14 cellular contexts compared by ENCODE assay signal in the genomic region with DNA sequence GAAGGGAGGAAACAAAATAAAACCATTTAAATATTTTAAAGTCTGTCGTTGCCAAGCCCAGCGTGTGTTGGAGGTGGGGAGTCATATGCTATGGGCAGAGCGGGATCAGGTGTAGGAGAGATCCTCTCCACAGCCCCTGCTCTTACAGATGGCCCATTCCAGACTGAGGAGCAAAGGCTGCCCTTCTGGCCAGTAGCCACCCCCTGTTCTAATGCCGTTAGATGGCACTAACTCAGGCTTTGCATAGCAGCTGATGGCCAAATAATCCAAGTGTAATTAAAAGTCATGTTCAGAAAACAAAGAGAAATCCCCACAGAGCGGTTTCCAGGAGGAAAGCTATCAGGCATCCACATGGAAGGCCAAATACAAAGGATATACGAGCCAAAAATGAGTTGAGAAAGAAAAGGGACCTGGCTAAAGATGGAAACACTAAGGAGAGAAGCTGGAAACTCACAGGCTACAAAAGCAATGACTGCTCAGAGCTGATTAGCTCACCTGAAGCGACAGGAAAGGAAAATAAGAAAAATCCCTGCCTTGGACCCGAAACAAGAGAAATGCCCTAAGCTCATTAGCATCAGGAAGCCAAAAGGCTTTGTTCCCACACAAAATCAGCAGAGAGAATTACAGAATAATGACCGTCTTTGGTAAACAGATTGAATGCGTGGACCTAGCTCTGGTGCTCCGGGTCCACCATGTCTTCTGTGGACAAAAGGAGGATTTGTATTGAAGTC.
DNase-seq lines count a peak whose midpoint lies in the region; ATAC-seq and TF ChIP-seq lines count a peak whose summit lies in the region.
"Had no signal": no experiment of that assay in that cellular context is flagged by ENCODE, and none has a peak within 500 bp of the region (broad histone marks: within the 10 kb centered on the region; RNA-seq: fewer than 3 reads in every experiment).

No MANE protein-coding gene starts in this region.

- no peaks in the 10 kb centered on the region for H3K36me3 Mint-ChIP-seq in endodermal cell (ENCODE audit: low read depth)
- H3K36me3 Mint-ChIP-seq: CD8-positive, alpha-beta memory T cell had no signal

- no peaks in the 10 kb centered on the region for H3K27me3 Mint-ChIP-seq in endodermal cell (ENCODE audit: insufficient read depth)
- H3K27me3 Mint-ChIP-seq: CD8-positive, alpha-beta memory T cell had no signal

- H3K9ac ChIP-seq in endodermal cell (ENCODE audit: extremely low read depth, low read length, poor library complexity, severe bottlenecking) = no peak overlapping the region
- H3K9ac ChIP-seq: BLaER1 had no signal

- H3K4me1 Mint-ChIP-seq in endodermal cell = peaks cover 20% of the 10 kb centered on the region
- H3K4me1 Mint-ChIP-seq: CD8-positive, alpha-beta memory T cell had no signal

- H3K4me3 ChIP-seq in endodermal cell (ENCODE audit: low read length) = no peak overlapping the region
- H3K4me3 ChIP-seq: BLaER1 had no signal

- no peaks in the 10 kb centered on the region for H3K27me3 ChIP-seq in endodermal cell (ENCODE audit: control insufficient read depth, insufficient read depth, low read length, poor library complexity, severe bottlenecking)
- H3K27me3 ChIP-seq: BLaER1 had no signal

- no peaks in the 10 kb centered on the region for H3K9me3 ChIP-seq in endodermal cell (ENCODE audit: control insufficient read depth, low read length)
- H3K9me3 ChIP-seq: BLaER1 had no signal

- in situ Hi-C loops in SK-MEL-5 (cut with HindIII; ENCODE audit: low pct_unique_long_range_greater_than_20kb, low sequenced_read_pairs) = no loop called here
- in situ Hi-C loops in KBM-7 (cut with MboI; ENCODE audit: low pct_unique_long_range_greater_than_20kb, low sequenced_read_pairs) = no loop called here

- ATAC-seq in HG03045 (IDR thresholded peaks at IDR 0.05; ENCODE audit: unreplicated experiment) = no peak

- peaks cover 2% of the 10 kb centered on the region for H3K4me1 ChIP-seq in endodermal cell (ENCODE audit: control insufficient read depth, insufficient read depth, low read length)
- H3K4me1 ChIP-seq: BLaER1 had no signal

- WGBS in endodermal cell (ENCODE audit: insufficient coverage in 1 of 2, insufficient read length in 1 of 2), 2 experiments = 88 to 91% methylated on average over 5 to 11 of the region's 11 CpGs

- no peaks in the 10 kb centered on the region for H3K9me3 Mint-ChIP-seq in endodermal cell

- no peaks in the 10 kb centered on the region for H3K36me3 ChIP-seq in endodermal cell (ENCODE audit: control insufficient read depth, insufficient read depth, low read length)
- H3K36me3 ChIP-seq: BLaER1 had no signal

- DNase-seq in NCI-H748 (lab: John Stamatoyannopoulos, UW; ENCODE audit: unreplicated experiment) = peak; percentile 9
- DNase-seq in NCI-H748 treated with DMSO at 0.1 percent for 48 hours (lab: John Stamatoyannopoulos, UW) = no peak
- DNase-seq in SK-MEL-5 (ENCODE audit: low read depth, low spot score) = peak; percentile 8
- DNase-seq in endodermal cell = no peak
- DNase-seq in retina = peak; percentile 42
- no peak for DNase-seq in stimulated activated CD4-positive, alpha-beta T cell treated with anti-CD3 and anti-CD28 coated beads, Interleukin-4, amount 100 ng/mL, for 4 hours
- no peak for DNase-seq in KBM-7
- DNase-seq: CD8-positive, alpha-beta memory T cell; DMS79 treated with DMSO at 0.1 percent for 48 hours; NCI-H187 treated with DMSO at 0.1 percent for 48 hours; SHP77 had no signal

- no peak overlapping the region for H3K27ac ChIP-seq in endodermal cell (ENCODE audit: low read depth, low read length)
- H3K27ac ChIP-seq: 22Rv1, BLaER1 had no signal

- no peak for TF ChIP-seq CTCF in endodermal cell (conservative IDR thresholded peaks at IDR 0.05)

- no peak overlapping the region for H3K4me3 Mint-ChIP-seq in endodermal cell
- H3K4me3 Mint-ChIP-seq: CD8-positive, alpha-beta memory T cell had no signal

- H3K27ac Mint-ChIP-seq in endodermal cell = peak overlapping the region; percentile 1
- H3K27ac Mint-ChIP-seq: CD8-positive, alpha-beta memory T cell had no signal

Comparison
In these comparisons a context has a peak if more than half of its experiments do, and no peak if none do; other contexts are left out.
1. DNase-seq: peak in NCI-H748 (single experiment), SK-MEL-5 (single experiment) and retina (single experiment); none in NCI-H748 treated with DMSO at 0.1 percent for 48 hours (single experiment), endodermal cell (single experiment), stimulated activated CD4-positive, alpha-beta T cell treated with anti-CD3 and anti-CD28 coated beads, Interleukin-4, amount 100 ng/mL, for 4 hours (0 of 2) and KBM-7 (single experiment).